29 cellular contexts compared by ENCODE assay signal in the genomic region with DNA sequence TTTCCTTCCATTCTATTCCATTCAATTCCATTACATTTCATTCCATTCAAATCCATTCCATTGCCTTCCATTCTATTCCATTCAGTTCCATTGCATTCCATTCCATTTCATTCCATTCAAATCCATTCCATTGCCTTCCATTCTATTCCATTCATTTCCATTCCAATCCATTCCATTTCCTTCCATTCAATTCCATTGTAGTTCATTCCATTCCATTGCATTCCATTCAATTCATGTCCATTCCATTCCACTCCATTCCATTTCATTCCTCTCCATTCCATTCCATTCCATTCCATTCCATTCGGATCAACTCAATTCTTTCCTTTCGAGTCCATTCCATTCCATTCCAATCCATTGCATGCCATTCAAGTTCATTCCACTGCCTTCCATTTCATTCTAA.
"Had no signal": no experiment of that assay in that cellular context is flagged by ENCODE, and none has a peak within 500 bp of the region (broad histone marks: within the 10 kb centered on the region; RNA-seq: fewer than 3 reads in every experiment).

No MANE protein-coding gene starts in this region.

- DNase-seq: kidney glomerular epithelial cell; left cardiac atrium; left ventricle myocardium superior; lower lobe of right lung; mammary epithelial cell; mesenchymal stem cell; naive thymus-derived CD8-positive, alpha-beta T cell; nucleus accumbens; pancreas; posterior cingulate gyrus; retina; right cardiac atrium; sigmoid colon; small intestine; spleen; stimulated activated CD4-positive, alpha-beta T cell treated with anti-CD3 and anti-CD28 coated beads, Interleukin-4, amount 100 ng/mL, for 24 hours; stimulated activated naive CD4-positive, alpha-beta T cell; tibial artery; uterus had no signal

- H3K27me3 Mint-ChIP-seq: naive thymus-derived CD8-positive, alpha-beta T cell; stimulated activated naive CD8-positive, alpha-beta T cell treated with anti-CD3 and anti-CD28 coated beads, Interleukin-15, Interleukin-2, amounts not matched to agents 100 ng/mL and 50 ng/mL, for 24 hours; type B pancreatic cell had no signal

- H3K36me3 ChIP-seq: lower lobe of right lung, pancreas, prostate gland, sigmoid colon, spleen, suprapubic skin, thoracic aorta, tibial artery, uterus had no signal

- ATAC-seq: left cardiac atrium; left lobe of liver; left ventricle myocardium superior; lower lobe of right lung; naive thymus-derived CD8-positive, alpha-beta T cell; pancreas; right cardiac atrium; stimulated activated effector memory CD8-positive, alpha-beta T cell treated with anti-CD3 and anti-CD28 coated beads, Interleukin-12 subunit alpha, Interleukin-12 subunit beta, amount 100 ng/mL, for 72 hours had no signal

- H3K27ac ChIP-seq: lower lobe of right lung, pancreas, prostate gland, sigmoid colon, spleen, suprapubic skin, thoracic aorta, tibial artery, uterus had no signal

- H3K4me1 Mint-ChIP-seq: nephron; neural crest cell; stimulated activated effector memory CD8-positive, alpha-beta T cell treated with anti-CD3 and anti-CD28 coated beads, Interleukin-12 subunit alpha, Interleukin-12 subunit beta, amount 100 ng/mL, for 72 hours had no signal

- H3K4me3 Mint-ChIP-seq: naive thymus-derived CD8-positive, alpha-beta T cell; nephron; neural crest cell; stimulated activated effector memory CD8-positive, alpha-beta T cell treated with anti-CD3 and anti-CD28 coated beads, Interleukin-12 subunit alpha, Interleukin-12 subunit beta, amount 100 ng/mL, for 72 hours; stimulated activated naive CD8-positive, alpha-beta T cell treated with anti-CD3 and anti-CD28 coated beads, Interleukin-15, Interleukin-2, amounts not matched to agents 100 ng/mL and 50 ng/mL, for 24 hours; type B pancreatic cell had no signal

- H3K36me3 Mint-ChIP-seq: stimulated activated effector memory CD8-positive, alpha-beta T cell treated with anti-CD3 and anti-CD28 coated beads, Interleukin-12 subunit alpha, Interleukin-12 subunit beta, amount 100 ng/mL, for 72 hours had no signal

- H3K9me3 ChIP-seq: pancreas, prostate gland had no signal

- H3K27me3 ChIP-seq: pancreas, sigmoid colon, spleen, suprapubic skin, tibial artery, uterus had no signal

- H3K27ac Mint-ChIP-seq: naive thymus-derived CD8-positive, alpha-beta T cell; nephron; stimulated activated effector memory CD8-positive, alpha-beta T cell treated with anti-CD3 and anti-CD28 coated beads, Interleukin-12 subunit alpha, Interleukin-12 subunit beta, amount 100 ng/mL, for 72 hours; stimulated activated naive CD8-positive, alpha-beta T cell treated with anti-CD3 and anti-CD28 coated beads, Interleukin-15, Interleukin-2, amounts not matched to agents 100 ng/mL and 50 ng/mL, for 24 hours; type B pancreatic cell had no signal

- H3K4me1 ChIP-seq: lower lobe of right lung, pancreas, prostate gland, sigmoid colon, spleen, suprapubic skin, tibial artery, uterus had no signal

- FAIRE-seq: keratinocyte, pancreas, small intestine had no signal

- H3K4me3 ChIP-seq: lower lobe of right lung, pancreas, prostate gland, sigmoid colon, spleen, suprapubic skin, thoracic aorta, tibial artery, uterus had no signal
